8 cellular contexts compared by ENCODE assay signal in the genomic region with DNA sequence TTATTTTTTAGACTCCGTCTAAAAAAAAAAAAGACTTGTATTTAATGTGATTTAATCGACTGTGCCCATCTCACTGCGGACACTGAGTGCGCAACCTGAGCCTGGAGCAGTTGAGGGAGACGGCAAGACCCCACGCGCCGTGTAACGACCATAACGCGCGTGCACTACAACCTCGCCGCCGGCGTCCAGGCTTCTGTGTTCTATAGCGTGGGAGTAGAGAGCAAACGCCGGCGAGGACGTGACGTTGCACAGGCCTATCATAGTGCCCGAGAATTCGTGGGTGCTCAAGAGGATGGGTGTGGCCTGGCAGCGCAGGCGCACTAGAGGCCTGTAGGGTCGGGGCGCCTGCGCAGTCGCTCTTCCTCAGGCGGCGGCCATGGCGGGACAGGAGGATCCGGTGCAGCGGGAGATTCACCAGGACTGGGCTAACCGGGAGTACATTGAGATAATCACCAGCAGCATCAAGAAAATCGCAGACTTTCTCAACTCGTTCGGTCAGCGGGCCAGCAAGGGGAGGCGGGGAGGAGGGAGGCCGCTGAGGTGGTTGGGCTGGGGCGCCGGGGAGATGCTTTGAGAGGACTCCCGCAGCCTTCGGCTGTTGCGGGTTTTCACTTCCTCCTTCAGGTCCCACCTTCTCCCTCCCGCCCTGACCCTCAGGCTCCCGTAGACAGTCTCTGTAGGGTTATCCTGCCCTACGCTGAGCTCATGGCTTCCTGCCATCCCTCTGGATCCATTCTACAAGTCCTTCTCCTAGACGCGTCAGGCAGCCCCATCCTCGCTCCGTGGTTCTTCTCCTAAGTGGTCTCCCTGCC. TPM values are rescaled to one million over a fixed set of nuclear protein-coding genes. Genes with fewer than 3 reads are reported as not detected.
A peak's percentile ranks its signal among the peaks of the same experiment; 100 is the strongest.
DNase-seq lines count a peak whose midpoint lies in the region; ATAC-seq and TF ChIP-seq lines count a peak whose summit lies in the region.

A gene (plus strand): TSS at position 350 of the 812 bp plus-strand sequence. CDS start 27 bp downstream, at position 377.

- no peaks in the 10 kb centered on the region for H3K9me3 Mint-ChIP-seq in activated T-cell treated with anti-CD3 and anti-CD28 coated beads, Interleukin-2, amount 50 U/mL, for 24 hours

- peak within 1 kb of the TSS; percentile 65 for H3K9ac ChIP-seq in mucosa of stomach (ENCODE audit: low read length)

- 1% methylated on average over 47 to 54 of the region's 54 CpGs for WGBS in esophagus, 2 donors

- H3K27me3 ChIP-seq in esophagus (ENCODE audit: control insufficient read depth in 1 of 2, insufficient read depth in 2 of 2, low read length in 2 of 2) = no peaks in the 10 kb centered on the region
- H3K27me3 ChIP-seq in mucosa of stomach (ENCODE audit: control insufficient read depth, insufficient read depth, low read length) = no peaks in the 10 kb centered on the region

- no peaks in the 10 kb centered on the region for H3K36me3 ChIP-seq in esophagus (ENCODE audit: control insufficient read depth in 2 of 2, insufficient read depth in 2 of 2, low read length in 1 of 2)
- no peaks in the 10 kb centered on the region for H3K36me3 ChIP-seq in mucosa of stomach (ENCODE audit: control insufficient read depth, insufficient read depth, low read length)

- peak within 1 kb of the TSS; percentile 98 for H3K27ac Mint-ChIP-seq in activated T-cell treated with anti-CD3 and anti-CD28 coated beads, Interleukin-2, amount 50 U/mL, for 24 hours

- peak within 1 kb of the TSS; percentile 82 to 84 for H3K27ac ChIP-seq in esophagus (ENCODE audit: low read depth in 2 of 2, low read length in 1 of 2)

- H3K27me3 Mint-ChIP-seq in activated T-cell treated with anti-CD3 and anti-CD28 coated beads, Interleukin-2, amount 50 U/mL, for 24 hours = no peaks in the 10 kb centered on the region

- in situ Hi-C loops in KBM-7 (cut with MboI; ENCODE audit: low pct_unique_long_range_greater_than_20kb, low sequenced_read_pairs) = no loop called here

- peaks cover 33% of the 10 kb centered on the region for H3K4me1 Mint-ChIP-seq in activated T-cell treated with anti-CD3 and anti-CD28 coated beads, Interleukin-2, amount 50 U/mL, for 24 hours (ENCODE audit: low read depth)

- H3K4me3 Mint-ChIP-seq in activated T-cell treated with anti-CD3 and anti-CD28 coated beads, Interleukin-2, amount 50 U/mL, for 24 hours = peak within 1 kb of the TSS; percentile 98

- peaks cover 48% of the 10 kb centered on the region for H3K36me3 Mint-ChIP-seq in activated T-cell treated with anti-CD3 and anti-CD28 coated beads, Interleukin-2, amount 50 U/mL, for 24 hours (ENCODE audit: low read depth)

- peak within 1 kb of the TSS; percentile 82 to 94 for H3K4me3 ChIP-seq in esophagus (ENCODE audit: low read depth in 1 of 2, low read length in 2 of 2)
- peak within 1 kb of the TSS; percentile 68 for H3K4me3 ChIP-seq in mucosa of stomach (ENCODE audit: low read length)

- peak; percentile 93 for ATAC-seq in GM21717 (IDR thresholded peaks at IDR 0.05; ENCODE audit: unreplicated experiment)

- peak; percentile 70 for DNase-seq in DMS153 treated with DMSO at 0.1 percent for 48 hours (lab: John Stamatoyannopoulos, UW; ENCODE audit: unreplicated experiment)
- peak; percentile 96 for DNase-seq in KBM-7
- DNase-seq in activated T-cell treated with anti-CD3 and anti-CD28 coated beads, Interleukin-2, amount 50 U/mL, for 24 hours = peak; percentile 93
- DNase-seq in stimulated activated CD8-positive, alpha-beta memory T cell treated with anti-CD3 and anti-CD28 coated beads, Interleukin-7, amount 100 ng/mL, for 1 hour (ENCODE audit: low read depth in 2 of 2) = peak; percentile 78 to 84

- H3K4me1 ChIP-seq in esophagus (ENCODE audit: control insufficient read depth in 2 of 2, insufficient read depth in 2 of 2, low read length in 1 of 2) = no peaks in the 10 kb centered on the region
- peaks cover 10% of the 10 kb centered on the region for H3K4me1 ChIP-seq in mucosa of stomach (ENCODE audit: control insufficient read depth, insufficient read depth, low read length)

- H3K9me3 ChIP-seq in esophagus (ENCODE audit: control insufficient read depth in 2 of 2, insufficient read depth in 1 of 2, low read depth in 1 of 2, low read length in 1 of 2) (no peaks in the 10 kb centered on the region), mucosa of stomach (ENCODE audit: control insufficient read depth, low read length) (no peaks in the 10 kb centered on the region)

TF ChIP-seq in PFSK-1, 5 proteins besides CTCF, POLR2A, EP300 and RAD21:
- TF ChIP-seq TAF1 (IDR thresholded peaks at IDR 0.05; ENCODE audit: borderline replicate concordance, insufficient read depth, low read length) (peak; percentile 88), FOXP2 (optimal IDR thresholded peaks at IDR 0.05; ENCODE audit: borderline replicate concordance, extremely low read depth, extremely low read length, insufficient read depth) (no peak), POLR2AphosphoS5 (IDR thresholded peaks at IDR 0.05; ENCODE audit: low read depth, low read length) (peak; percentile 96)
- TF ChIP-seq, protein P1, sequence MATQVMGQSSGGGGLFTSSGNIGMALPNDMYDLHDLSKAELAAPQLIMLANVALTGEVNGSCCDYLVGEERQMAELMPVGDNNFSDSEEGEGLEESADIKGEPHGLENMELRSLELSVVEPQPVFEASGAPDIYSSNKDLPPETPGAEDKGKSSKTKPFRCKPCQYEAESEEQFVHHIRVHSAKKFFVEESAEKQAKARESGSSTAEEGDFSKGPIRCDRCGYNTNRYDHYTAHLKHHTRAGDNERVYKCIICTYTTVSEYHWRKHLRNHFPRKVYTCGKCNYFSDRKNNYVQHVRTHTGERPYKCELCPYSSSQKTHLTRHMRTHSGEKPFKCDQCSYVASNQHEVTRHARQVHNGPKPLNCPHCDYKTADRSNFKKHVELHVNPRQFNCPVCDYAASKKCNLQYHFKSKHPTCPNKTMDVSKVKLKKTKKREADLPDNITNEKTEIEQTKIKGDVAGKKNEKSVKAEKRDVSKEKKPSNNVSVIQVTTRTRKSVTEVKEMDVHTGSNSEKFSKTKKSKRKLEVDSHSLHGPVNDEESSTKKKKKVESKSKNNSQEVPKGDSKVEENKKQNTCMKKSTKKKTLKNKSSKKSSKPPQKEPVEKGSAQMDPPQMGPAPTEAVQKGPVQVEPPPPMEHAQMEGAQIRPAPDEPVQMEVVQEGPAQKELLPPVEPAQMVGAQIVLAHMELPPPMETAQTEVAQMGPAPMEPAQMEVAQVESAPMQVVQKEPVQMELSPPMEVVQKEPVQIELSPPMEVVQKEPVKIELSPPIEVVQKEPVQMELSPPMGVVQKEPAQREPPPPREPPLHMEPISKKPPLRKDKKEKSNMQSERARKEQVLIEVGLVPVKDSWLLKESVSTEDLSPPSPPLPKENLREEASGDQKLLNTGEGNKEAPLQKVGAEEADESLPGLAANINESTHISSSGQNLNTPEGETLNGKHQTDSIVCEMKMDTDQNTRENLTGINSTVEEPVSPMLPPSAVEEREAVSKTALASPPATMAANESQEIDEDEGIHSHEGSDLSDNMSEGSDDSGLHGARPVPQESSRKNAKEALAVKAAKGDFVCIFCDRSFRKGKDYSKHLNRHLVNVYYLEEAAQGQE (IDR thresholded peaks at IDR 0.05; ENCODE audit: insufficient read depth in 1 of 2, low read depth in 2 of 2, low read length in 2 of 2) = 0 out of 4 replicates have a peak, but pooled peaks of 1 of the 2 experiments have one; percentile 27

RNA-seq across cellular contexts. Expression of the gene that starts here (rescaled TPM):
- polyA plus RNA-seq in PFSK-1 (2012; ENCODE audit: insufficient read length, low read depth) = 77.2 TPM
- polyA plus RNA-seq in esophagus = 100 to 1,000 TPM in 1 of 2 donors, 10 to 100 TPM in 1; 79.2 to 148 TPM

Comparison
In these comparisons a context has a peak if more than half of its experiments do, and no peak if none do; other contexts are left out.
1. Peak in every context shown above with its lines: DNase-seq, ATAC-seq, H3K4me3 ChIP-seq and H3K27ac ChIP-seq.